23 cellular contexts compared by ENCODE assay signal in the genomic region with DNA sequence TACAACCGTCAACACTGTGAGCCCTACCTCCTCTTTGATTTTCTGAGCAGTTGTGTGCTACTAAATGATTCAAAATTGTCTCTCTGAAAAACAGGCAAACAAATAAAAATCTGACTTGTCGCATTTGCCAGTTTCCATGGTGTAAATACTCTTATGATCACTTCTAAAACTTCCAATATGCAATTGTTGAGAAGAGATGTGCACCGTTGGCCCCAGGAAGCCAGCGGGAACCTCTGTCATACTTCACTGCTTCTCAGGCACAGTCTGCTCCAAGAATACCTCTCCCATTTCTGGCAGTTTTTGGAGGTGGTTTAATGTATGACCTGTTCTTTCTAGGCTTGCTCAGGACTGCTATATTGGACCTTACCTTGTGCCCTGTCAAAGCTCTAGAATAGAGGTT.
DNase-seq lines count a peak whose midpoint lies in the region; ATAC-seq and TF ChIP-seq lines count a peak whose summit lies in the region.
"Had no signal": no experiment of that assay in that cellular context is flagged by ENCODE, and none has a peak within 500 bp of the region (broad histone marks: within the 10 kb centered on the region; RNA-seq: fewer than 3 reads in every experiment).

No MANE protein-coding gene starts in this region.

- peak overlapping the region; percentile 86 for H2AFZ ChIP-seq in GM23338

- peaks cover 5% of the 10 kb centered on the region; the same call in 2 of the 3 replicates for H3K4me1 Mint-ChIP-seq in GM23338
- H3K4me1 Mint-ChIP-seq: CD4-positive, alpha-beta memory T cell had no signal

- TF ChIP-seq POLR2A in thyroid gland (IDR thresholded peaks at IDR 0.05), result no peak

- intact Hi-C loops in thyroid gland (cut with DNase I), result no loop called here

- H3K27me3 ChIP-seq in GM23338 (ENCODE audit: insufficient read depth), result no peaks in the 10 kb centered on the region
- H3K27me3 ChIP-seq in thyroid gland, result no peaks in the 10 kb centered on the region
- H3K27me3 ChIP-seq: BLaER1 treated with 17β-estradiol and CSF1 and Interleukin-3, amounts not matched to agents 10 nM and 100 nM; Peyer's patch; SJSA1 had no signal

- no peak for TF ChIP-seq CTCF in GM23338 (conservative IDR thresholded peaks at IDR 0.05; ENCODE audit: low read depth in 2 of 2)
- no peak for TF ChIP-seq CTCF in thyroid gland (IDR thresholded peaks at IDR 0.05)

- H4K20me1 ChIP-seq in GM23338 (replicated peaks; ENCODE audit: insufficient read depth), result no peaks in the 10 kb centered on the region
- H4K20me1 ChIP-seq: BLaER1 treated with 17β-estradiol and CSF1 and Interleukin-3, amounts not matched to agents 10 nM and 100 nM had no signal

- H3K27ac ChIP-seq in GM23338 (ENCODE audit: low read depth) (no peak overlapping the region), cingulate gyrus (ENCODE audit: low read depth, low read length) (peak overlapping the region; percentile 92), thyroid gland (no peak overlapping the region)
- H3K27ac ChIP-seq: BLaER1 treated with 17β-estradiol and CSF1 and Interleukin-3, amounts not matched to agents 10 nM and 100 nM; Peyer's patch; SJSA1 had no signal

- ATAC-seq in GM23338, result no peak

- H3K4me3 ChIP-seq in GM23338, result no peak overlapping the region
- H3K4me3 ChIP-seq in thyroid gland (replicated peaks in 1 of 3), result no peak overlapping the region
- H3K4me3 ChIP-seq: BLaER1 treated with 17β-estradiol and CSF1 and Interleukin-3, amounts not matched to agents 10 nM and 100 nM; Peyer's patch; SJSA1 had no signal

- H3K36me3 ChIP-seq in GM23338 (ENCODE audit: insufficient read depth) (no peaks in the 10 kb centered on the region), thyroid gland (no peaks in the 10 kb centered on the region)
- H3K36me3 ChIP-seq: BLaER1 treated with 17β-estradiol and CSF1 and Interleukin-3, amounts not matched to agents 10 nM and 100 nM; Peyer's patch; SJSA1 had no signal

- H3K9me2 ChIP-seq in GM23338 (ENCODE audit: insufficient read depth), result no peaks in the 10 kb centered on the region

- H3K9me3 ChIP-seq in thyroid gland, result no peaks in the 10 kb centered on the region
- H3K9me3 ChIP-seq: BLaER1 treated with 17β-estradiol and CSF1 and Interleukin-3, amounts not matched to agents 10 nM and 100 nM; Caco-2; Peyer's patch; SJSA1 had no signal

- no peak for DNase-seq in GM23338 (ENCODE audit: low spot score)
- DNase-seq in medulla oblongata (ENCODE audit: extremely low spot score), result peak; percentile 42
- peak; percentile 7 to 9 for DNase-seq in thyroid gland
- DNase-seq in NCI-H2227 treated with DMSO at 0.1 percent for 48 hours (lab: John Stamatoyannopoulos, UW), result no peak
- no peak for DNase-seq in A172 (ENCODE audit: low spot score)
- DNase-seq in effector CD4-positive, alpha-beta T cell, result no peak
- DNase-seq: Caco-2; CD4-positive, alpha-beta memory T cell; DMS 273 treated with DMSO at 0.1 percent for 48 hours; DMS79 treated with DMSO at 0.1 percent for 48 hours; H7; HFFc6; KG1; NCI-H1092; NCI-H1436; NCI-H1930; NCI-H226; NCI-H524 treated with DMSO at 0.1 percent for 48 hours; NCI-H82; Peyer's patch had no signal

- no peaks in the 10 kb centered on the region for H3K36me3 Mint-ChIP-seq in GM23338 (ENCODE audit: low read depth)
- H3K36me3 Mint-ChIP-seq: CD4-positive, alpha-beta memory T cell had no signal

- H3K79me2 ChIP-seq in GM23338 (replicated peaks; ENCODE audit: insufficient read depth), result no peaks in the 10 kb centered on the region

- no peak overlapping the region for H3K27ac Mint-ChIP-seq in GM23338
- H3K27ac Mint-ChIP-seq: HFFc6 had no signal

- WGBS in thyroid gland, 2 donors, result 57 to 59% methylated on average over 4 of the region's 4 CpGs

- peaks cover 2% of the 10 kb centered on the region for H3K27me3 Mint-ChIP-seq in GM23338 (ENCODE audit: insufficient read depth, low read depth, poor library complexity)
- H3K27me3 Mint-ChIP-seq: CD4-positive, alpha-beta memory T cell had no signal

- H3K4me1 ChIP-seq in GM23338 (ENCODE audit: insufficient read depth) (no peaks in the 10 kb centered on the region), thyroid gland (no peaks in the 10 kb centered on the region)
- H3K4me1 ChIP-seq: Caco-2, Peyer's patch, SJSA1 had no signal

- H3K4me3 Mint-ChIP-seq in GM23338, result no peak overlapping the region
- H3K4me3 Mint-ChIP-seq: HFFc6 had no signal

- no peaks in the 10 kb centered on the region for H3K9me3 Mint-ChIP-seq in GM23338

- no peak overlapping the region for H3K4me2 ChIP-seq in GM23338

- H3F3A ChIP-seq in GM23338 (replicated peaks; ENCODE audit: low read depth), result no peaks in the 10 kb centered on the region

TF ChIP-seq in GM23338, 12 proteins besides CTCF, POLR2A, EP300 and RAD21:
- TF ChIP-seq, protein P1, sequence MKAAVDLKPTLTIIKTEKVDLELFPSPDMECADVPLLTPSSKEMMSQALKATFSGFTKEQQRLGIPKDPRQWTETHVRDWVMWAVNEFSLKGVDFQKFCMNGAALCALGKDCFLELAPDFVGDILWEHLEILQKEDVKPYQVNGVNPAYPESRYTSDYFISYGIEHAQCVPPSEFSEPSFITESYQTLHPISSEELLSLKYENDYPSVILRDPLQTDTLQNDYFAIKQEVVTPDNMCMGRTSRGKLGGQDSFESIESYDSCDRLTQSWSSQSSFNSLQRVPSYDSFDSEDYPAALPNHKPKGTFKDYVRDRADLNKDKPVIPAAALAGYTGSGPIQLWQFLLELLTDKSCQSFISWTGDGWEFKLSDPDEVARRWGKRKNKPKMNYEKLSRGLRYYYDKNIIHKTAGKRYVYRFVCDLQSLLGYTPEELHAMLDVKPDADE (IDR thresholded peaks at IDR 0.05), result no peak
- TF ChIP-seq EZH2phosphoT487 (IDR thresholded peaks at IDR 0.05; ENCODE audit: unreplicated experiment) (no peak), STAT1 (IDR thresholded peaks at IDR 0.05; ENCODE audit: unreplicated experiment) (no peak)

Comparison
In these comparisons a context has a peak if more than half of its experiments do, and no peak if none do; other contexts are left out.
1. DNase-seq: peak in medulla oblongata (single experiment) and thyroid gland (2 of 2); none in GM23338 (single experiment), NCI-H2227 treated with DMSO at 0.1 percent for 48 hours (single experiment), A172 (single experiment) and effector CD4-positive, alpha-beta T cell (single experiment).